ENCODE assay signal across 33 cellular contexts in genomic region chr5:14059810-14060209, GRCh38.
"Had no signal": no experiment of that assay in that cellular context is flagged by ENCODE, and none has a peak within 500 bp of the region (broad histone marks: within the 10 kb centered on the region; RNA-seq: fewer than 3 reads in every experiment).

No MANE protein-coding gene starts in this region.

- H3K4me1 ChIP-seq: body of pancreas, breast epithelium had no signal

- DNase-seq: activated CD4-positive, alpha-beta T cell treated with anti-CD3 and anti-CD28 coated beads, Interleukin-2, amount 10 ng/mL, durations not matched to agents 24 days and 14 days; activated CD4-positive, alpha-beta T cell treated with anti-CD3 and anti-CD28 coated beads, Interleukin-2, amount 50 U/mL, for 4 hours; activated CD4-positive, CD25-positive, alpha-beta regulatory T cell; activated CD8-positive, alpha-beta T cell treated with anti-CD3 and anti-CD28 coated beads for 36 hours; activated effector memory CD4-positive, alpha-beta T cell treated with anti-CD3 and anti-CD28 coated beads, Interleukin-2, amount 50 U/mL, for 16 hours; activated naive CD4-positive, alpha-beta T cell; activated naive CD4-positive, alpha-beta T cell treated with anti-CD3 and anti-CD28 coated beads, Interleukin-2, amount 50 U/mL, for 16 hours; activated naive CD8-positive, alpha-beta T cell treated with anti-CD3 and anti-CD28 coated beads for 36 hours; activated T-cell treated with anti-CD3 and anti-CD28 coated beads, Interleukin-2, amount 50 U/mL, for 1 hour; activated T-cell treated with anti-CD3 and anti-CD28 coated beads, Interleukin-2, amount 50 U/mL, for 72 hours; amniotic stem cell; aorta; body of pancreas; Kasumi-1; KG1; MM.1S; MV-4-11; NCI-H1092; NCI-H1436 treated with DMSO at 0.1 percent for 48 hours; NCI-H1694 treated with DMSO at 0.1 percent for 48 hours; NCI-H2029; NCI-H510A; NCI-H526; NCI-H774; SHP77; SJCRH30; T1000; WERI-Rb-1 had no signal

- H3K27me3 ChIP-seq: body of pancreas, breast epithelium, SJCRH30 had no signal

- H3K36me3 ChIP-seq: breast epithelium, SJCRH30, WERI-Rb-1 had no signal

- FAIRE-seq: RCC 7860 had no signal

- H3K4me3 ChIP-seq: body of pancreas, breast epithelium, SJCRH30, SK-N-MC had no signal

- H3K27ac ChIP-seq: body of pancreas, breast epithelium, RWPE1, SJCRH30, SK-N-MC, WERI-Rb-1 had no signal

- H3K9me3 ChIP-seq: body of pancreas, breast epithelium, SJCRH30 had no signal

- ATAC-seq: activated CD8-positive, alpha-beta T cell treated with anti-CD3 and anti-CD28 coated beads for 36 hours; activated T-cell treated with anti-CD3 and anti-CD28 coated beads, Interleukin-2, amount 50 U/mL, for 72 hours; activated T-helper 17 cell treated with anti-CD3 and anti-CD28 coated beads, Interleukin-2, amount 50 U/mL, for 72 hours; body of pancreas had no signal
